1 cellular context compared by ENCODE assay signal in the genomic region with DNA sequence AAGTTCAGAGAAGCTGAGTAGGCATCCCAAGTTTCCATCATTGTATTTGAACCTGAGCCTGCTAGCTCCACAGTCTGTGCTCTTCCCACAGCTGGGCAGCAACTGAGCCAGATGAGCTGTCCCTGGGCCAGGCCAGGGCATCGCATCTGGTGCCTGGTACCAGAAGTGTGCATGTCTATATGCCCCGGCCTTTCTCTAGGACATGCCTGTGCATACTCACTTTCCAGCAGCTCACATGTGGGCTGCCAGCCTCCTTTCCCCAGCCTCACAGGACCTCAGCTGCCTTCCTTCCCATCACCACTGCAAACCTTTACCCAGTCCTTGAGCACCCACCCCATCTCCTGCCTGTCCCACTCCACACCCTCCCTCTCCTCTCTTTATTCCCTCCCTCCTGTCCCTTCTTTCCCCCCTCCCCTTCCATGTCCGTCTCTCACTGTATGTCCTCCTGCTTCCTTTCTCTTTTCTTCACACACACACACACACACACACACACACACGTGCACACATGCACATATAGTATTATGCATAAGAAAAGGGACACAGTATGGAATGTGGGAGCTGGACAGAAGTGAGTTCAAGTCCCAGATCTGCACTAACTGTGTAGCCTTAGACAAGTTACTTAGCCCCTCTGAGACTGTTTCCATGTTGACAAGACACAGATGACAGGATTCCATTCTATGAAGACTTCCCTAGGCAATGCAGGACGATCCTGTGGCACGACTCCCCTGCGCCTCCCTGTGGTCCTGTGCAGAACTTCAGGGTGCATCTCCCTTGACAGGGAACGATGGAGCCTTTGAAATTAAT.
TF ChIP-seq lines count a peak whose summit lies in the region.

No MANE protein-coding gene starts in this region.

TF ChIP-seq in H1, 55 proteins besides CTCF, POLR2A, EP300 and RAD21:
- TF ChIP-seq POU5F1 (IDR thresholded peaks at IDR 0.05; ENCODE audit: low read depth, low read length) (0 out of 2 replicates have a peak, but pooled peaks have one; percentile 8), CBX8 (IDR thresholded peaks at IDR 0.05; ENCODE audit: borderline replicate concordance, low read depth, low read length) (no peak)
TF ChIP-seq in H1: peak in this region for 1.
